In the genomic region with DNA sequence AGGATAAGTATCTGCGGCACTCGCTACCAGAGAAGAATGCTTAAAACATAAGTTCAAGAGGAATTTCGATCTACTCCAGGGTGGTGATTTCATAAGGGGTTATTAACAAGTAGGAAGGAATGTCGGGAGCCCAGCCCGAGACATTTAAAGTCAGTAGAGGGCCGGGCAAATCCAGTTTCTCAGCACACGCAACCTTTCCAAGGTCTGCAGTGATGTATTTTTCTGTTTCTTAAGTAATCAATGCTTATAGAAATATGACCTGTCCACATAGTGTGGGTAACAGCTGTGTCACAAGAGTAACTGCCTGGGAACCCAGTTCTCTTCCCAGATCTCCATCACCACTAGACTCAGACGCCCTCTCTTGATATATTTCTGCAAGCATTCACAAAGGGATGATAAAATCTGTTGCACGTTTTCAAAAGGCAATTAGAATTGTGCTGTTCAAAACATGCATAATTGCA, we compare ENCODE assay signal across 13 cellular contexts.
DNase-seq lines count a peak whose midpoint lies in the region; TF ChIP-seq lines count a peak whose summit lies in the region.
"Had no signal": no experiment of that assay in that cellular context is flagged by ENCODE, and none has a peak within 500 bp of the region (broad histone marks: within the 10 kb centered on the region; RNA-seq: fewer than 3 reads in every experiment).

No MANE protein-coding gene starts in this region.

- no peaks in the 10 kb centered on the region for H3K4me1 ChIP-seq in CD4-positive, alpha-beta memory T cell (ENCODE audit: insufficient read depth, low read length)

- peak overlapping the region; percentile 47 for H3K27ac ChIP-seq in AG04450 (ENCODE audit: low read depth, low read length)
- no peak overlapping the region for H3K27ac ChIP-seq in CD4-positive, alpha-beta memory T cell (ENCODE audit: low read depth, low read length)

- no peaks in the 10 kb centered on the region for H3K36me3 Mint-ChIP-seq in CD4-positive, alpha-beta memory T cell
- H3K36me3 Mint-ChIP-seq: activated naive CD4-positive, alpha-beta T cell treated with anti-CD3 and anti-CD28 coated beads, Interleukin-2, amount 50 U/mL, for 72 hours had no signal

- POLR2A ChIA-PET in AG04450 (lab: Yijun Ruan, JAX) = interaction anchor here (0.5 kb wide), 1 partner anchor 229 kb away, joined by 3 read pairs; no protein-coding TSS in a partner anchor
- POLR2A ChIA-PET in CD4-positive, alpha-beta memory T cell (lab: Charles Lee; ENCODE audit: partially characterized antibody) = no interaction called here

- H3K36me3 ChIP-seq in CD4-positive, alpha-beta memory T cell (ENCODE audit: insufficient read depth, low read length) = no peaks in the 10 kb centered on the region

- peaks cover 0 to 2% (median 0%) of the 10 kb centered on the region in 4 donors for H3K4me1 Mint-ChIP-seq in CD4-positive, alpha-beta memory T cell

- H3K27ac Mint-ChIP-seq in CD4-positive, alpha-beta memory T cell = no peak overlapping the region
- H3K27ac Mint-ChIP-seq: activated naive CD4-positive, alpha-beta T cell treated with anti-CD3 and anti-CD28 coated beads, Interleukin-2, amount 50 U/mL, for 72 hours had no signal

- H3K27me3 Mint-ChIP-seq in CD4-positive, alpha-beta memory T cell = no peaks in the 10 kb centered on the region

- no peak overlapping the region for H3K4me3 Mint-ChIP-seq in CD4-positive, alpha-beta memory T cell

- H3K9me3 ChIP-seq in AG04450 (ENCODE audit: control insufficient read depth, insufficient read depth, low read length) = no peaks in the 10 kb centered on the region; the same call in 1 of the 2 replicates
- no peaks in the 10 kb centered on the region for H3K9me3 ChIP-seq in CD4-positive, alpha-beta memory T cell (ENCODE audit: control insufficient read depth in 1 of 2, low read length in 2 of 2)

- DNase-seq in AG04450 (ENCODE audit: low read depth, low spot score) = no peak
- peak; percentile 94 for DNase-seq in NCI-H226
- peak; percentile 75 for DNase-seq in epithelial cell of esophagus (ENCODE audit: low read depth)
- peak; percentile 92 for DNase-seq in non-pigmented ciliary epithelial cell (ENCODE audit: low read depth)
- DNase-seq in CD4-positive, alpha-beta memory T cell = no peak
- DNase-seq in NCI-H2107 treated with DMSO at 0.1 percent for 48 hours (lab: John Stamatoyannopoulos, UW; ENCODE audit: unreplicated experiment) = no peak
- DNase-seq in T-helper 2 cell = no peak
- DNase-seq in amygdala (lab: John Stamatoyannopoulos, UW) = no peak
- DNase-seq: activated CD4-positive, alpha-beta T cell treated with anti-CD3 and anti-CD28 coated beads, Interleukin-2, amount 50 U/mL, for 1 hour; GOT3; Kasumi-1; NCI-H345 had no signal

- TF ChIP-seq CTCF in AG04450 (IDR thresholded peaks at IDR 0.05; ENCODE audit: low read depth, low read length) (no peak), epithelial cell of esophagus (IDR thresholded peaks at IDR 0.05; ENCODE audit: insufficient read depth, low read depth, low read length, missing control alignments) (no peak)

- intact Hi-C loops in CD4-positive, alpha-beta memory T cell (cut with micrococcal nuclease) = no loop called here

- CTCF ChIA-PET in AG04450 (lab: Charles Lee) = interaction anchor here (0.6 to 1.5 kb wide), 4 partner anchors 9 to 232 kb away, joined by 4 to 8 read pairs (median 4); no protein-coding TSS in a partner anchor
- CTCF ChIA-PET in CD4-positive, alpha-beta memory T cell (lab: Charles Lee; ENCODE audit: partially characterized antibody) = no interaction called here

- H3K27me3 ChIP-seq in AG04450 (ENCODE audit: control insufficient read depth, insufficient read depth, low read length) = no peaks in the 10 kb centered on the region
- H3K27me3 ChIP-seq in CD4-positive, alpha-beta memory T cell (ENCODE audit: insufficient read depth, low read length) = no peaks in the 10 kb centered on the region

- H3K9me3 Mint-ChIP-seq in CD4-positive, alpha-beta memory T cell = no peaks in the 10 kb centered on the region
- H3K9me3 Mint-ChIP-seq: activated naive CD4-positive, alpha-beta T cell treated with anti-CD3 and anti-CD28 coated beads, Interleukin-2, amount 50 U/mL, for 72 hours had no signal

- H3K4me3 ChIP-seq in AG04450 (ENCODE audit: low read depth, low read length) (no peak overlapping the region), epithelial cell of esophagus (ENCODE audit: low read length) (no peak overlapping the region)
- no peak overlapping the region for H3K4me3 ChIP-seq in CD4-positive, alpha-beta memory T cell (ENCODE audit: low read length in 2 of 2)

Comparison
In these comparisons a context has a peak if more than half of its experiments do, and no peak if none do; other contexts are left out.
1. DNase-seq: peak in NCI-H226 (single experiment), epithelial cell of esophagus (single experiment) and non-pigmented ciliary epithelial cell (single experiment); none in AG04450 (single experiment), CD4-positive, alpha-beta memory T cell (0 of 5), NCI-H2107 treated with DMSO at 0.1 percent for 48 hours (single experiment), T-helper 2 cell (0 of 5) and amygdala (0 of 56).